32 cellular contexts compared by ENCODE assay signal in the genomic region with DNA sequence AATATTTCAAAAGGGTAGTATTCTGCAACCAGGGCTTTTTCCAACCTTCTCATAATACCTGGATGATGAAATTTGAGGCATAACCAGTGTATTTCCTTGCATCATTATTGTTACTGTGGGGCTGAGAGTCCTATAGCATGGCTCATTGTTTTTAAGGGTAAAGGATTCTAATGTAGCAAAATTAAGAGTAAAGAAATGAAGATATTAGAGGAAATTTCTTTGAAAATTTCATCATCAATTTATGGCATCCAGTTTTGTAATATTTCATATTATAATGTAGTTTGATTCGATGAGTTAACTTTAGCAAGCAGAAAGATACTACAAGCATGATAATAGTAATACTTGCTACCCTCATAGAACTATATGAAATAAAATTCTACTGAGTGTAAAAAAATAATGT.
"Had no signal": no experiment of that assay in that cellular context is flagged by ENCODE, and none has a peak within 500 bp of the region (broad histone marks: within the 10 kb centered on the region; RNA-seq: fewer than 3 reads in every experiment).

No MANE protein-coding gene starts in this region.

- H3K4me3 ChIP-seq: adrenal gland, ascending aorta, body of pancreas, breast epithelium, cardiac muscle cell had no signal

- H3K4me1 ChIP-seq: adrenal gland, ascending aorta, breast epithelium had no signal

- H3K27me3 ChIP-seq: adrenal gland, ascending aorta, body of pancreas, brain microvascular endothelial cell, breast epithelium, cardiac muscle cell had no signal

- FAIRE-seq: astrocyte had no signal

- H3K9me3 ChIP-seq: adrenal gland, ascending aorta, body of pancreas, breast epithelium had no signal

- ATAC-seq: activated naive CD4-positive, alpha-beta T cell treated with anti-CD3 and anti-CD28 coated beads, Interleukin-2, amount 50 U/mL, for 72 hours; activated naive CD8-positive, alpha-beta T cell treated with anti-CD3 and anti-CD28 coated beads, Interleukin-2, amount 50 U/mL, for 24 hours; activated T-cell treated with anti-CD3 and anti-CD28 coated beads, Interleukin-2, amount 50 U/mL, for 4 hours; activated T-cell treated with anti-CD3 and anti-CD28 coated beads, Interleukin-2, amount 50 U/mL, for 72 hours; activated T-helper 17 cell treated with anti-CD3 and anti-CD28 coated beads, Interleukin-2, amount 50 U/mL, for 72 hours; body of pancreas had no signal

- H3K27ac ChIP-seq: adrenal gland, ascending aorta, body of pancreas, brain microvascular endothelial cell, breast epithelium, cardiac muscle cell had no signal

- H3K36me3 ChIP-seq: adrenal gland, ascending aorta, brain microvascular endothelial cell, breast epithelium, cardiac muscle cell had no signal

- DNase-seq: activated effector memory CD4-positive, alpha-beta T cell treated with anti-CD3 and anti-CD28 coated beads, Interleukin-2, amount 50 U/mL, for 16 hours; activated effector memory CD4-positive, alpha-beta T cell treated with Interleukin-2 at 50 U/mL for 16 hours; activated gamma-delta T cell; activated gamma-delta T cell treated with Interleukin-2 at 50 U/mL for 16 hours; activated naive CD4-positive, alpha-beta T cell; activated naive CD4-positive, alpha-beta T cell treated with anti-CD3 and anti-CD28 coated beads for 36 hours; activated naive CD4-positive, alpha-beta T cell treated with anti-CD3 and anti-CD28 coated beads, Interleukin-2, amount 10 ng/mL, durations not matched to agents 7 days and 5 days; activated naive CD4-positive, alpha-beta T cell treated with anti-CD3 and anti-CD28 coated beads, Interleukin-2, amount 50 U/mL, for 16 hours; activated naive CD4-positive, alpha-beta T cell treated with Interleukin-2 at 50 U/mL for 16 hours; activated naive CD8-positive, alpha-beta T cell treated with anti-CD3 and anti-CD28 coated beads for 36 hours; activated naive CD8-positive, alpha-beta T cell treated with anti-CD3 and anti-CD28 coated beads, Interleukin-2, amount 10 ng/mL, durations not matched to agents 7 days and 5 days; activated naive CD8-positive, alpha-beta T cell treated with anti-CD3 and anti-CD28 coated beads, Interleukin-2, amount 50 U/mL, for 24 hours; activated T-cell treated with anti-CD3 and anti-CD28 coated beads, Interleukin-2, amount 50 U/mL, for 24 hours; activated T-cell treated with anti-CD3 and anti-CD28 coated beads, Interleukin-2, amount 50 U/mL, for 4 hours; activated T-cell treated with anti-CD3 and anti-CD28 coated beads, Interleukin-2, amount 50 U/mL, for 48 hours; activated T-cell treated with anti-CD3 and anti-CD28 coated beads, Interleukin-2, amount 50 U/mL, for 72 hours; adrenal gland; amniotic stem cell; amygdala; anterior cingulate cortex; aorta; body of pancreas; brain microvascular endothelial cell; caudate nucleus; central memory CD4-positive, alpha-beta T cell; cerebellar nuclear complex had no signal
